14 cellular contexts compared by ENCODE assay signal in the genomic region with DNA sequence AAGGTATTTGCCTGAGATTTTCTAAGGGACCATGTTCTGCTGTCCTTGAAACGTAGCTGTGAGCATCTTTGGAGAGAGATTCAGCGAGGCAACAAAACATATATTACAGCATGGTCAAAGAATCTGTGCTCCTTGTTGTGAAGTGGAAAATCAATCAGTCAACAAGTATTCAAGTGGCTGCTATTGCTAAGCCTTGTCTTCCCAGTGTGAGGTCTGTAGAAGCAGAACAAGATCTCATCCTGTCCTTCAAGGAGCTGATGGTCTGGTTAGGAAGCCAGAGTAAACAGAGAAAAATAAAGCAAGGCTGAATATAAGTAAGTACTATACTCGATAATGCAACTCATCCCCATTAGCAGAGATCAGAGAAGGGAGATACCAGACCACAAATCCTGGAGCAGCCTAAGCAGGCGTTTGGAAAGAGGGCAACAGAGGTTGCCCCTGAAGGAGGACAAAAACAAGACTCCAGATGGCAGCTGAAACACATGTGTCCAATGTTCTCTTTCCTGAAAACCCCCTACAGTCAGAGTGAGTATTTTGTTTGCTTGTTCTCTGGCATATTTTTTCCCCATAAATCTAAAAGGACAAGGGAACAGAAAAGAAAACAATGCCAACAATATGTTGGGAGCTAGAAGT.
DNase-seq lines count a peak whose midpoint lies in the region; ATAC-seq, FAIRE-seq and TF ChIP-seq lines count a peak whose summit lies in the region.
"Had no signal": no experiment of that assay in that cellular context is flagged by ENCODE, and none has a peak within 500 bp of the region (broad histone marks: within the 10 kb centered on the region; RNA-seq: fewer than 3 reads in every experiment).

No MANE protein-coding gene starts in this region.

- no peak for TF ChIP-seq EP300 in sigmoid colon (IDR thresholded peaks at IDR 0.05)

- peak; percentile 66 for FAIRE-seq in D721Med (lab: Jason Lieb, UNC)

- H3K27me3 ChIP-seq in ascending aorta (no peaks in the 10 kb centered on the region), right cardiac atrium (ENCODE audit: control insufficient read depth, insufficient read depth) (no peaks in the 10 kb centered on the region), sigmoid colon (no peaks in the 10 kb centered on the region)

- no peaks in the 10 kb centered on the region for H3K27me3 Mint-ChIP-seq in activated naive CD8-positive, alpha-beta T cell treated with anti-CD3 and anti-CD28 coated beads, Interleukin-2, amount 50 U/mL, for 24 hours

- no peak for DNase-seq in D721Med (ENCODE audit: insufficient read length, low spot score)
- DNase-seq in ascending aorta (ENCODE audit: low spot score in 2 of 2), result no peak
- DNase-seq in right cardiac atrium, result no peak
- DNase-seq in sigmoid colon, result no peak
- DNase-seq in activated naive CD8-positive, alpha-beta T cell treated with anti-CD3 and anti-CD28 coated beads, Interleukin-2, amount 50 U/mL, for 24 hours, result no peak
- no peak for DNase-seq in cortex of kidney (lab: John Stamatoyannopoulos, UW)
- DNase-seq in DMS53 treated with DMSO at 0.1 percent for 48 hours (lab: John Stamatoyannopoulos, UW; ENCODE audit: unreplicated experiment), result no peak
- DNase-seq: activated T-cell treated with anti-CD3 and anti-CD28 coated beads, Interleukin-2, amount 50 U/mL, for 48 hours; head of caudate nucleus; NCI-H345; SW 1271 had no signal

- no peak overlapping the region for H3K4me3 Mint-ChIP-seq in activated naive CD8-positive, alpha-beta T cell treated with anti-CD3 and anti-CD28 coated beads, Interleukin-2, amount 50 U/mL, for 24 hours

- H3K4me3 ChIP-seq in ascending aorta, result no peak overlapping the region
- no peak overlapping the region for H3K4me3 ChIP-seq in right cardiac atrium (ENCODE audit: low read length)
- no peak overlapping the region for H3K4me3 ChIP-seq in sigmoid colon

- H3K9me3 ChIP-seq in ascending aorta (no peaks in the 10 kb centered on the region), right cardiac atrium (ENCODE audit: control insufficient read depth, low read length) (no peaks in the 10 kb centered on the region), sigmoid colon (no peaks in the 10 kb centered on the region)

- intact Hi-C loops in ascending aorta (cut with DNase I) (loop anchor here (5.0 kb wide), 1 partner anchor 93 kb away; no protein-coding TSS in a partner anchor), right cardiac atrium (cut with DNase I) (no loop called here), sigmoid colon (cut with DNase I) (loop anchor here (5.0 kb wide), 1 partner anchor 33 kb away; no protein-coding TSS in a partner anchor)

- WGBS in right cardiac atrium, result 51% methylated on average over 4 of the region's 4 CpGs
- WGBS in sigmoid colon, 2 donors, result 69 to 78% methylated on average over 4 of the region's 4 CpGs

- TF ChIP-seq CTCF in D721Med (IDR thresholded peaks at IDR 0.05; ENCODE audit: insufficient read depth, missing control alignments) (no peak), ascending aorta (IDR thresholded peaks at IDR 0.05) (no peak), sigmoid colon (IDR thresholded peaks at IDR 0.05) (no peak)

- H3K36me3 Mint-ChIP-seq in activated naive CD8-positive, alpha-beta T cell treated with anti-CD3 and anti-CD28 coated beads, Interleukin-2, amount 50 U/mL, for 24 hours (ENCODE audit: low read depth), result peaks cover 13% of the 10 kb centered on the region

- H3K9me3 Mint-ChIP-seq in activated naive CD8-positive, alpha-beta T cell treated with anti-CD3 and anti-CD28 coated beads, Interleukin-2, amount 50 U/mL, for 24 hours, result no peaks in the 10 kb centered on the region

- H3K4me1 ChIP-seq in ascending aorta, result peaks cover 5 to 53% of the 10 kb centered on the region in 2 donors
- peaks cover 6% of the 10 kb centered on the region for H3K4me1 ChIP-seq in right cardiac atrium (ENCODE audit: control insufficient read depth, insufficient read depth, low read length)
- H3K4me1 ChIP-seq in sigmoid colon, result peaks cover 0 to 44% (median 36%) of the 10 kb centered on the region in 4 donors

- ATAC-seq in right cardiac atrium (peak; percentile 40 to 42), HG03175 (IDR thresholded peaks at IDR 0.05; ENCODE audit: unreplicated experiment) (no peak)
- no peak for ATAC-seq in activated naive CD8-positive, alpha-beta T cell treated with anti-CD3 and anti-CD28 coated beads, Interleukin-2, amount 50 U/mL, for 24 hours
- ATAC-seq: activated CD4-positive, CD25-positive, alpha-beta regulatory T cell treated with anti-CD3 and anti-CD28 coated beads, Interleukin-2, amount 50 U/mL, for 24 hours; left lobe of liver had no signal

- H3K27ac ChIP-seq in ascending aorta, result peak overlapping the region; percentile 58 to 59
- peak overlapping the region; percentile 92 for H3K27ac ChIP-seq in right cardiac atrium (ENCODE audit: low read length)
- peak overlapping the region; percentile 34 to 73 (median 58) for H3K27ac ChIP-seq in sigmoid colon

- H3K27ac Mint-ChIP-seq in activated naive CD8-positive, alpha-beta T cell treated with anti-CD3 and anti-CD28 coated beads, Interleukin-2, amount 50 U/mL, for 24 hours, result no peak overlapping the region

- H3K36me3 ChIP-seq in ascending aorta (peaks cover 11 to 24% of the 10 kb centered on the region in 2 donors), sigmoid colon (peaks cover 0 to 56% (median 8%) of the 10 kb centered on the region in 4 donors)

- no peak for TF ChIP-seq POLR2A in sigmoid colon (IDR thresholded peaks at IDR 0.05)

- no peaks in the 10 kb centered on the region for H3K4me1 Mint-ChIP-seq in activated naive CD8-positive, alpha-beta T cell treated with anti-CD3 and anti-CD28 coated beads, Interleukin-2, amount 50 U/mL, for 24 hours

Comparison
In these comparisons a context has a peak if more than half of its experiments do, and no peak if none do; other contexts are left out.
1. ATAC-seq: peak in right cardiac atrium (2 of 2); none in activated naive CD8-positive, alpha-beta T cell treated with anti-CD3 and anti-CD28 coated beads, Interleukin-2, amount 50 U/mL, for 24 hours (single experiment) and HG03175 (single experiment).
2. intact Hi-C loops: an anchor here in ascending aorta (5.0 kb wide) and sigmoid colon (5.0 kb wide); none called in right cardiac atrium.
3. Peak in every context shown above with its lines, with median percentiles within 50 percentile points of each other: H3K27ac ChIP-seq.